Comparison of ENCODE assay signal across 31 cellular contexts in genomic region chr7:42407311-42407710, GRCh38.
"Had no signal": no experiment of that assay in that cellular context is flagged by ENCODE, and none has a peak within 500 bp of the region (broad histone marks: within the 10 kb centered on the region; RNA-seq: fewer than 3 reads in every experiment).

No MANE protein-coding gene starts in this region.

- H3K4me3 Mint-ChIP-seq: activated CD4-positive, alpha-beta memory T cell treated with anti-CD3 and anti-CD28 coated beads, Interleukin-2, amount 10 ng/mL, durations not matched to agents 7 days and 5 days; activated CD8-positive, alpha-beta memory T cell treated with anti-CD3 and anti-CD28 coated beads, Interleukin-2, amount 10 ng/mL, durations not matched to agents 7 days and 5 days; activated naive CD4-positive, alpha-beta T cell treated with anti-CD3 and anti-CD28 coated beads, Interleukin-2, amount 10 ng/mL, durations not matched to agents 7 days and 5 days; activated naive CD8-positive, alpha-beta T cell; activated naive CD8-positive, alpha-beta T cell treated with anti-CD3 and anti-CD28 coated beads, Interleukin-2, amount 50 U/mL, for 24 hours; brain; central memory CD8-positive, alpha-beta T cell had no signal

- H3K9ac ChIP-seq: KMS-11 had no signal

- ATAC-seq: activated CD8-positive, alpha-beta memory T cell treated with anti-CD3 and anti-CD28 coated beads, Interleukin-2, amount 10 ng/mL, durations not matched to agents 7 days and 5 days; activated naive CD8-positive, alpha-beta T cell treated with anti-CD3 and anti-CD28 coated beads, Interleukin-2, amount 50 U/mL, for 24 hours; Right ventricle myocardium inferior had no signal

- H3K4me2 ChIP-seq: KMS-11 had no signal

- H3K27me3 ChIP-seq: cardiac muscle cell, Peyer's patch had no signal

- H3K27ac Mint-ChIP-seq: activated CD4-positive, alpha-beta memory T cell treated with anti-CD3 and anti-CD28 coated beads, Interleukin-2, amount 10 ng/mL, durations not matched to agents 7 days and 5 days; activated CD8-positive, alpha-beta memory T cell treated with anti-CD3 and anti-CD28 coated beads, Interleukin-2, amount 10 ng/mL, durations not matched to agents 7 days and 5 days; activated naive CD4-positive, alpha-beta T cell treated with anti-CD3 and anti-CD28 coated beads, Interleukin-2, amount 10 ng/mL, durations not matched to agents 7 days and 5 days; activated naive CD8-positive, alpha-beta T cell; activated naive CD8-positive, alpha-beta T cell treated with anti-CD3 and anti-CD28 coated beads, Interleukin-2, amount 50 U/mL, for 24 hours; brain had no signal

- H3K4me1 Mint-ChIP-seq: activated CD4-positive, alpha-beta memory T cell treated with anti-CD3 and anti-CD28 coated beads, Interleukin-2, amount 10 ng/mL, durations not matched to agents 7 days and 5 days; activated CD8-positive, alpha-beta memory T cell treated with anti-CD3 and anti-CD28 coated beads, Interleukin-2, amount 10 ng/mL, durations not matched to agents 7 days and 5 days; activated naive CD4-positive, alpha-beta T cell treated with anti-CD3 and anti-CD28 coated beads, Interleukin-2, amount 10 ng/mL, durations not matched to agents 7 days and 5 days; activated naive CD8-positive, alpha-beta T cell treated with anti-CD3 and anti-CD28 coated beads, Interleukin-2, amount 50 U/mL, for 24 hours; central memory CD8-positive, alpha-beta T cell had no signal

- H3K27ac ChIP-seq: cardiac muscle cell, KMS-11, Peyer's patch, RWPE1, WERI-Rb-1 had no signal

- H3K36me3 Mint-ChIP-seq: activated CD8-positive, alpha-beta memory T cell treated with anti-CD3 and anti-CD28 coated beads, Interleukin-2, amount 10 ng/mL, durations not matched to agents 7 days and 5 days; activated naive CD4-positive, alpha-beta T cell treated with anti-CD3 and anti-CD28 coated beads, Interleukin-2, amount 10 ng/mL, durations not matched to agents 7 days and 5 days; activated naive CD8-positive, alpha-beta T cell; brain had no signal

- H3K9me3 ChIP-seq: Peyer's patch had no signal

- H3K4me3 ChIP-seq: cardiac muscle cell, Peyer's patch had no signal

- H3K9me3 Mint-ChIP-seq: activated CD4-positive, alpha-beta memory T cell treated with anti-CD3 and anti-CD28 coated beads, Interleukin-2, amount 10 ng/mL, durations not matched to agents 7 days and 5 days; activated naive CD8-positive, alpha-beta T cell treated with anti-CD3 and anti-CD28 coated beads, Interleukin-2, amount 50 U/mL, for 24 hours; central memory CD8-positive, alpha-beta T cell had no signal

- H3K27me3 Mint-ChIP-seq: activated CD4-positive, alpha-beta memory T cell treated with anti-CD3 and anti-CD28 coated beads, Interleukin-2, amount 10 ng/mL, durations not matched to agents 7 days and 5 days; activated CD8-positive, alpha-beta memory T cell treated with anti-CD3 and anti-CD28 coated beads, Interleukin-2, amount 10 ng/mL, durations not matched to agents 7 days and 5 days; activated naive CD4-positive, alpha-beta T cell treated with anti-CD3 and anti-CD28 coated beads, Interleukin-2, amount 10 ng/mL, durations not matched to agents 7 days and 5 days; activated naive CD8-positive, alpha-beta T cell; brain; central memory CD8-positive, alpha-beta T cell had no signal

- DNase-seq: activated CD4-positive, alpha-beta memory T cell treated with anti-CD3 and anti-CD28 coated beads, Interleukin-2, amount 10 ng/mL, durations not matched to agents 7 days and 5 days; activated CD4-positive, alpha-beta T cell treated with anti-CD3 and anti-CD28 coated beads for 1 hour; activated CD4-positive, alpha-beta T cell treated with anti-CD3 and anti-CD28 coated beads for 48 hours; activated CD4-positive, CD25-positive, alpha-beta regulatory T cell; activated CD8-positive, alpha-beta memory T cell treated with anti-CD3 and anti-CD28 coated beads for 24 hours; activated CD8-positive, alpha-beta memory T cell treated with anti-CD3 and anti-CD28 coated beads, Interleukin-2, amount 10 ng/mL, durations not matched to agents 7 days and 5 days; activated CD8-positive, alpha-beta memory T cell treated with anti-CD3 and anti-CD28 coated beads, Interleukin-2, amount 50 U/mL, for 48 hours; activated effector memory CD4-positive, alpha-beta T cell treated with Interleukin-2 at 50 U/mL for 16 hours; activated naive CD4-positive, alpha-beta T cell treated with anti-CD3 and anti-CD28 coated beads, Interleukin-2, amount 10 ng/mL, durations not matched to agents 7 days and 5 days; activated naive CD8-positive, alpha-beta T cell treated with anti-CD3 and anti-CD28 coated beads, Interleukin-2, amount 50 U/mL, for 24 hours; activated T-cell treated with anti-CD3 and anti-CD28 coated beads, Interleukin-2, amount 50 U/mL, for 48 hours; anterior cingulate cortex; NCI-H1092 treated with DMSO at 0.1 percent for 48 hours; NCI-H1417; NCI-H146; NCI-H187; NCI-H2081 treated with DMSO at 0.1 percent for 48 hours; NCI-H345; NCI-H524 treated with DMSO at 0.1 percent for 48 hours; NK-92 treated with Interleukin-12 subunit alpha and Interleukin-12 subunit beta, amount 100 ng/mL, for 24 hours; Peyer's patch; SIG-M5; T1000; WERI-Rb-1 had no signal

- H3K36me3 ChIP-seq: cardiac muscle cell, Peyer's patch, WERI-Rb-1 had no signal

- H3K4me1 ChIP-seq: Peyer's patch had no signal
